Comparison of ENCODE assay signal across 10 cellular contexts in genomic region chr9:133112361-133113026, GRCh38. TPM values are rescaled to one million over a fixed set of nuclear protein-coding genes. Genes with fewer than 3 reads are reported as not detected.
A peak's percentile ranks its signal among the peaks of the same experiment; 100 is the strongest.
DNase-seq lines count a peak whose midpoint lies in the region; ATAC-seq and TF ChIP-seq lines count a peak whose summit lies in the region.
"Had no signal": no experiment of that assay in that cellular context is flagged by ENCODE, and none has a peak within 500 bp of the region (broad histone marks: within the 10 kb centered on the region; RNA-seq: fewer than 3 reads in every experiment).

No MANE protein-coding gene starts in this region.

- H3K27ac ChIP-seq in thyroid gland: peak overlapping the region in 2 of 3 donors; percentile 55 to 78
- H3K27ac ChIP-seq: A549 had no signal

- ATAC-seq in activated CD4-positive, alpha-beta T cell treated with anti-CD3 and anti-CD28 coated beads for 36 hours: no peak
- ATAC-seq in GM19395 (IDR thresholded peaks at IDR 0.05; ENCODE audit: unreplicated experiment): no peak
- ATAC-seq: A549 had no signal

- peaks cover 47% of the 10 kb centered on the region for H3K4me1 Mint-ChIP-seq in activated CD4-positive, alpha-beta T cell treated with anti-CD3 and anti-CD28 coated beads for 36 hours

- H3K36me3 Mint-ChIP-seq in activated CD4-positive, alpha-beta T cell treated with anti-CD3 and anti-CD28 coated beads for 36 hours (ENCODE audit: low read depth): peaks cover 26% of the 10 kb centered on the region

- no peak overlapping the region for H3K4me3 Mint-ChIP-seq in activated CD4-positive, alpha-beta T cell treated with anti-CD3 and anti-CD28 coated beads for 36 hours

- no peaks in the 10 kb centered on the region for H3K27me3 ChIP-seq in thyroid gland

- no peak for TF ChIP-seq CTCF in lower leg skin (IDR thresholded peaks at IDR 0.05)
- no peak for TF ChIP-seq CTCF in thyroid gland (IDR thresholded peaks at IDR 0.05)

- CTCF ChIA-PET in activated CD4-positive, alpha-beta T cell treated with anti-CD3 and anti-CD28 coated beads for 36 hours (lab: Charles Lee): interaction anchor here (1.1 to 11.8 kb wide), 2 partner anchors 34 to 40 kb away, joined by 3 to 139 read pairs; no protein-coding TSS in a partner anchor

- no peaks in the 10 kb centered on the region for H3K9me3 Mint-ChIP-seq in activated CD4-positive, alpha-beta T cell treated with anti-CD3 and anti-CD28 coated beads for 36 hours (ENCODE audit: low read depth)

- intact Hi-C loops in activated CD4-positive, alpha-beta T cell treated with anti-CD3 and anti-CD28 coated beads for 36 hours (cut with DNase I, micrococcal nuclease): no loop called here
- intact Hi-C loops in lower leg skin (cut with DNase I; ENCODE audit: low total_unique reads) (no loop called here), thyroid gland (cut with DNase I) (no loop called here)

- H3K36me3 ChIP-seq in thyroid gland: peaks cover 19 to 30% of the 10 kb centered on the region in 2 donors

- POLR2A ChIA-PET in activated CD4-positive, alpha-beta T cell treated with anti-CD3 and anti-CD28 coated beads for 36 hours (lab: Charles Lee): no interaction called here

- no peaks in the 10 kb centered on the region for H3K27me3 Mint-ChIP-seq in activated CD4-positive, alpha-beta T cell treated with anti-CD3 and anti-CD28 coated beads for 36 hours

- H3K27ac Mint-ChIP-seq in activated CD4-positive, alpha-beta T cell treated with anti-CD3 and anti-CD28 coated beads for 36 hours: no peak overlapping the region

- peak; percentile 40 for DNase-seq in activated CD4-positive, alpha-beta T cell treated with anti-CD3 and anti-CD28 coated beads for 36 hours
- no peak for DNase-seq in activated CD4-positive, alpha-beta T cell treated with anti-CD3 and anti-CD28 coated beads, Interleukin-2, amount 50 U/mL, for 1 hour
- peak; percentile 58 for DNase-seq in activated gamma-delta T cell treated with Interleukin-2 at 50 U/mL for 16 hours
- peak; percentile 80 to 94 for DNase-seq in lower leg skin (ENCODE audit: low spot score in 2 of 2)
- DNase-seq in thyroid gland: no peak
- DNase-seq in activated CD4-positive, CD25-positive, alpha-beta regulatory T cell treated with anti-CD3 and anti-CD28 coated beads, Interleukin-2, amount 50 U/mL, for 72 hours: no peak
- no peak for DNase-seq in DMS53 (lab: John Stamatoyannopoulos, UW)
- DNase-seq: NCI-H1105 had no signal

- H3K4me3 ChIP-seq in lower leg skin (ENCODE audit: low read depth, poor library complexity, severe bottlenecking): no peak overlapping the region
- no peak overlapping the region for H3K4me3 ChIP-seq in thyroid gland (replicated peaks in 1 of 3)
- H3K4me3 ChIP-seq: A549 had no signal

- H3K9me3 ChIP-seq in thyroid gland: no peaks in the 10 kb centered on the region
- H3K9me3 ChIP-seq: A549 had no signal

- WGBS in lower leg skin, 2 donors: 54 to 69% methylated on average over 11 of the region's 11 CpGs
- WGBS in thyroid gland, 2 donors: 78 to 88% methylated on average over 4 to 9 of the region's 11 CpGs

- TF ChIP-seq POLR2A in lower leg skin (IDR thresholded peaks at IDR 0.05) (no peak), thyroid gland (IDR thresholded peaks at IDR 0.05) (no peak)

- peaks cover 37 to 55% of the 10 kb centered on the region in 2 donors for H3K4me1 ChIP-seq in thyroid gland

RNA-seq across cellular contexts. Expression of gene RALGDS, which starts 8.5 kb away (rescaled TPM):
- 10 to 100 TPM; 65.1 to 78.6 TPM for total RNA-seq in activated CD4-positive, alpha-beta T cell treated with anti-CD3 and anti-CD28 coated beads for 36 hours
- total RNA-seq in lower leg skin (100 to 1,000 TPM in 3 of 4 donors, 10 to 100 TPM in 1; 95.0 to 176 (median 123) TPM), thyroid gland (10 to 100 TPM; 32.2 to 55.3 (median 43.5) TPM)

RNA-seq across cellular contexts. Expression of gene CEL, which starts 50.7 kb away (rescaled TPM):
- total RNA-seq in activated CD4-positive, alpha-beta T cell treated with anti-CD3 and anti-CD28 coated beads for 36 hours: 1 to 10 TPM in 1 of 2 experiments, under 1 TPM in 1; 0.98 to 1.2 TPM
- 10 to 100 TPM in 2 of 4 donors, 1 to 10 TPM in 1, under 1 TPM in 1; 0.38 to 31.2 (median 8.4) TPM for total RNA-seq in lower leg skin
- total RNA-seq in thyroid gland: under 1 TPM in 3 of 4 donors, not detected in 1; 0.27 to 0.46 (median 0.33) TPM

RNA-seq across cellular contexts. Expression of gene GBGT1, which starts 51.2 kb away (rescaled TPM):
- 1 to 10 TPM; 3.8 to 4.8 TPM for total RNA-seq in activated CD4-positive, alpha-beta T cell treated with anti-CD3 and anti-CD28 coated beads for 36 hours
- total RNA-seq in lower leg skin: 10 to 100 TPM in 1 of 4 donors, 1 to 10 TPM in 3; 3.6 to 13.5 (median 5.3) TPM
- 10 to 100 TPM; 21.4 to 45.0 (median 25.1) TPM for total RNA-seq in thyroid gland

Comparison
In these comparisons a context has a peak if more than half of its experiments do, and no peak if none do; other contexts are left out.
1. DNase-seq: peak in activated CD4-positive, alpha-beta T cell treated with anti-CD3 and anti-CD28 coated beads for 36 hours (single experiment), activated gamma-delta T cell treated with Interleukin-2 at 50 U/mL for 16 hours (single experiment) and lower leg skin (2 of 2); none in activated CD4-positive, alpha-beta T cell treated with anti-CD3 and anti-CD28 coated beads, Interleukin-2, amount 50 U/mL, for 1 hour (single experiment), thyroid gland (0 of 2), activated CD4-positive, CD25-positive, alpha-beta regulatory T cell treated with anti-CD3 and anti-CD28 coated beads, Interleukin-2, amount 50 U/mL, for 72 hours (single experiment) and DMS53 (single experiment).